21 cellular contexts compared by ENCODE assay signal in the genomic region with DNA sequence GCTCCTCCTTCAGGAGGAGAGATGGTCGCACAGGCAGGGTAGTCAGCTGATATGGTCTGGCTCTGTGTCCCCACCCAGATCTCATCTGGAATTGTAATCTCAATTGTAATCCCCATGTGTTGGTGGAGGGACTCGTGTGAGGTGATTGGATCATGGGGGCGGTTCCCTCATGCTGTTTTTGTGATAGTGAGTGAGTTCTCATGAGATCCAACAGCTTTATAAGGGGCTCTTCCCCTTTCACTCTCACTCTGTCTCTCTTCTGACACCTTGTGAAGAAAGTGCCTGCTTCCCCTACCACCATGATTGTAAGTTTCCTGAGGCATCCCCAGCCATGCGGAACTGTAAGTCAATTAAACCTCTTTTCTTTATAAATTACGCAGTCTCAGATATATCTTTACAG.
A peak's percentile ranks its signal among the peaks of the same experiment; 100 is the strongest.
DNase-seq lines count a peak whose midpoint lies in the region; ATAC-seq and TF ChIP-seq lines count a peak whose summit lies in the region.
"Had no signal": no experiment of that assay in that cellular context is flagged by ENCODE, and none has a peak within 500 bp of the region (broad histone marks: within the 10 kb centered on the region; RNA-seq: fewer than 3 reads in every experiment).

No MANE protein-coding gene starts in this region.

- H3K36me3 Mint-ChIP-seq in endodermal cell (ENCODE audit: low read depth): no peaks in the 10 kb centered on the region
- H3K36me3 Mint-ChIP-seq: CD8-positive, alpha-beta T cell had no signal

- TF ChIP-seq CTCF in left ventricle myocardium inferior (IDR thresholded peaks at IDR 0.05; ENCODE audit: borderline replicate concordance) (peak; percentile 15), endodermal cell (conservative IDR thresholded peaks at IDR 0.05) (peak; percentile 46)

- DNase-seq in left ventricle myocardium inferior: no peak
- no peak for DNase-seq in right cardiac atrium
- DNase-seq in SK-MEL-5 (ENCODE audit: low read depth, low spot score): peak; percentile 20
- no peak for DNase-seq in endodermal cell
- DNase-seq in EL: no peak
- DNase-seq in germinal center (ENCODE audit: low spot score): no peak
- DNase-seq in A172 (ENCODE audit: low spot score): no peak
- DNase-seq: Caco-2; CD8-positive, alpha-beta T cell; DMS79 treated with DMSO at 0.1 percent for 48 hours; IMR-90; KG1; MG63; NCI-H2029; NCI-H446 treated with DMSO at 0.1 percent for 48 hours; NCI-H526; Peyer's patch; SHP77 treated with DMSO at 0.1 percent for 48 hours; SK-N-SH; SW 1271 had no signal

- no peak overlapping the region for H3K27ac Mint-ChIP-seq in endodermal cell
- H3K27ac Mint-ChIP-seq: CD8-positive, alpha-beta T cell had no signal

- H3K36me3 ChIP-seq in left ventricle myocardium inferior (no peaks in the 10 kb centered on the region), endodermal cell (ENCODE audit: control insufficient read depth, insufficient read depth, low read length) (no peaks in the 10 kb centered on the region)
- H3K36me3 ChIP-seq: MG63, Peyer's patch had no signal

- H3K4me1 Mint-ChIP-seq in endodermal cell: peaks cover 10% of the 10 kb centered on the region

- H3K27me3 ChIP-seq in left ventricle myocardium inferior (ENCODE audit: low read depth) (no peaks in the 10 kb centered on the region), right cardiac atrium (ENCODE audit: control insufficient read depth, insufficient read depth) (no peaks in the 10 kb centered on the region), endodermal cell (ENCODE audit: control insufficient read depth, insufficient read depth, low read length, poor library complexity, severe bottlenecking) (peaks cover 27% of the 10 kb centered on the region)
- H3K27me3 ChIP-seq: MG63, Peyer's patch had no signal

- H3K27me3 Mint-ChIP-seq in endodermal cell (ENCODE audit: insufficient read depth): peaks cover 33% of the 10 kb centered on the region

- WGBS in right cardiac atrium: 76% methylated on average over 5 of the region's 5 CpGs
- 93 to 100% methylated on average over 2 to 3 of the region's 5 CpGs for WGBS in endodermal cell (ENCODE audit: insufficient coverage in 1 of 2, insufficient read length in 1 of 2), 2 experiments

- intact Hi-C loops in left ventricle myocardium inferior (cut with micrococcal nuclease) (no loop called here), right cardiac atrium (cut with DNase I) (no loop called here)

- no peak overlapping the region for H3K4me3 Mint-ChIP-seq in endodermal cell
- H3K4me3 Mint-ChIP-seq: CD8-positive, alpha-beta T cell had no signal

- ATAC-seq in right cardiac atrium: no peak
- ATAC-seq: CD8-positive, alpha-beta T cell had no signal

- no peak overlapping the region for H3K9ac ChIP-seq in endodermal cell (ENCODE audit: extremely low read depth, low read length, poor library complexity, severe bottlenecking)
- H3K9ac ChIP-seq: SK-N-SH had no signal

- H3K9me3 ChIP-seq in left ventricle myocardium inferior (replicated peaks) (no peaks in the 10 kb centered on the region), right cardiac atrium (ENCODE audit: control insufficient read depth, low read length) (no peaks in the 10 kb centered on the region), endodermal cell (ENCODE audit: control insufficient read depth, low read length) (peaks cover 12% of the 10 kb centered on the region)
- H3K9me3 ChIP-seq: Caco-2, MG63, Peyer's patch, SK-N-SH had no signal

- no peak overlapping the region for H3K27ac ChIP-seq in left ventricle myocardium inferior (replicated peaks)
- H3K27ac ChIP-seq in right cardiac atrium (ENCODE audit: low read length): no peak overlapping the region
- no peak overlapping the region for H3K27ac ChIP-seq in endodermal cell (ENCODE audit: low read depth, low read length)
- H3K27ac ChIP-seq: C4-2B, Peyer's patch had no signal

- in situ Hi-C loops in SK-MEL-5 (cut with HindIII; ENCODE audit: low pct_unique_long_range_greater_than_20kb, low sequenced_read_pairs): no loop called here

- H3K9me3 Mint-ChIP-seq in endodermal cell: peaks cover 9% of the 10 kb centered on the region
- H3K9me3 Mint-ChIP-seq: CD8-positive, alpha-beta T cell had no signal

- H3K4me3 ChIP-seq in left ventricle myocardium inferior (no peak overlapping the region), right cardiac atrium (ENCODE audit: low read length) (no peak overlapping the region), endodermal cell (ENCODE audit: low read length) (peak overlapping the region; percentile 15)
- H3K4me3 ChIP-seq: MG63, Peyer's patch had no signal

- H3K4me1 ChIP-seq in left ventricle myocardium inferior (no peaks in the 10 kb centered on the region), right cardiac atrium (ENCODE audit: control insufficient read depth, insufficient read depth, low read length) (no peaks in the 10 kb centered on the region), endodermal cell (ENCODE audit: control insufficient read depth, insufficient read depth, low read length) (no peaks in the 10 kb centered on the region)
- H3K4me1 ChIP-seq: Caco-2, Peyer's patch had no signal
